In genomic region chr7:107017965-107018714, GRCh38 we compare ENCODE assay signal across 1 cellular context.
TF ChIP-seq lines count a peak whose summit lies in the region.

No MANE protein-coding gene starts in this region.

TF ChIP-seq in K562, 482 proteins besides CTCF, POLR2A, EP300 and RAD21 (continued from another document):
- no peak; the same call in 1 of the 2 replicates for TF ChIP-seq TCF15 (CRISPR knock-in tag; IDR thresholded peaks at IDR 0.05)
- TF ChIP-seq SMARCE1 (IDR thresholded peaks at IDR 0.05): 0 out of 2 replicates have a peak, but pooled peaks have one; percentile 38
- TF ChIP-seq JUND (IDR thresholded peaks at IDR 0.05; ENCODE audit: borderline replicate concordance, low read depth, low read length): peak; percentile 81
- TF ChIP-seq JUND (tag; IDR thresholded peaks at IDR 0.05; ENCODE audit: borderline replicate concordance, low read depth, low read length): peak; percentile 86; the same call in 1 of the 3 replicates
- no peak for TF ChIP-seq SRSF9 (IDR thresholded peaks at IDR 0.05; ENCODE audit: borderline replicate concordance, low read depth, low read length)
- TF ChIP-seq IRF1 (CRISPR knock-in tag; IDR thresholded peaks at IDR 0.05; ENCODE audit: borderline replicate concordance): no peak
- no peak for TF ChIP-seq SRF (CRISPR knock-in tag; IDR thresholded peaks at IDR 0.05)
- peak; percentile 43; the same call in 1 of the 2 replicates for TF ChIP-seq FOSL1 (tag; conservative IDR thresholded peaks at IDR 0.05)
- TF ChIP-seq HCFC1 (IDR thresholded peaks at IDR 0.05; ENCODE audit: low read depth, low read length): no peak
- TF ChIP-seq SMARCA5 (IDR thresholded peaks at IDR 0.05): peak; percentile 9; the same call in 1 of the 2 replicates
- TF ChIP-seq SMAD3 (CRISPR knock-in tag; conservative IDR thresholded peaks at IDR 0.05): no peak
TF ChIP-seq in K562: peak in this region for 112.
